ENCODE assay signal across 1 cellular context in genomic region chr9:114123031-114123977, GRCh38.
TF ChIP-seq lines count a peak whose summit lies in the region.

No MANE protein-coding gene starts in this region.

TF ChIP-seq in HepG2, 621 proteins besides CTCF, POLR2A, EP300 and RAD21 (continued from another document and continues in another):
- no peak for TF ChIP-seq MXD3 (CRISPR knock-in tag; IDR thresholded peaks at IDR 0.05)
- no peak for TF ChIP-seq BRF2 (CRISPR knock-in tag; IDR thresholded peaks at IDR 0.05)
- no peak for TF ChIP-seq ZNF615 (CRISPR knock-in tag; IDR thresholded peaks at IDR 0.05; ENCODE audit: borderline replicate concordance)
- no peak for TF ChIP-seq FOXK1 (CRISPR knock-in tag; IDR thresholded peaks at IDR 0.05; ENCODE audit: borderline replicate concordance, low read depth)
- TF ChIP-seq ZFP91 (CRISPR knock-in tag; IDR thresholded peaks at IDR 0.05; ENCODE audit: borderline replicate concordance), result no peak
- TF ChIP-seq RFX1 (IDR thresholded peaks at IDR 0.05), result no peak
- TF ChIP-seq ZNF430 (CRISPR knock-in tag; IDR thresholded peaks at IDR 0.05), result no peak
- no peak for TF ChIP-seq ZSCAN22 (CRISPR knock-in tag; IDR thresholded peaks at IDR 0.05)
- no peak; the same call in 1 of the 2 replicates for TF ChIP-seq HNF1A (IDR thresholded peaks at IDR 0.05; ENCODE audit: low read depth)
- no peak for TF ChIP-seq HNF1A (CRISPR knock-in tag; IDR thresholded peaks at IDR 0.05; ENCODE audit: borderline replicate concordance)
- TF ChIP-seq ZNF674 (CRISPR knock-in tag; IDR thresholded peaks at IDR 0.05; ENCODE audit: low read depth), result no peak
- no peak for TF ChIP-seq IRF9 (CRISPR knock-in tag; IDR thresholded peaks at IDR 0.05; ENCODE audit: borderline replicate concordance)
- no peak for TF ChIP-seq TRAFD1 (CRISPR knock-in tag; IDR thresholded peaks at IDR 0.05; ENCODE audit: borderline replicate concordance)
- TF ChIP-seq ZBTB42 (CRISPR knock-in tag; IDR thresholded peaks at IDR 0.05), result no peak
- no peak for TF ChIP-seq ZNF142 (CRISPR knock-in tag; IDR thresholded peaks at IDR 0.05)
- TF ChIP-seq ZNF17 (CRISPR knock-in tag; IDR thresholded peaks at IDR 0.05), result no peak
- no peak for TF ChIP-seq ZBTB14 (CRISPR knock-in tag; IDR thresholded peaks at IDR 0.05)
- no peak for TF ChIP-seq GPBP1L1 (CRISPR knock-in tag; IDR thresholded peaks at IDR 0.05)
- TF ChIP-seq RXRA (CRISPR knock-in tag; IDR thresholded peaks at IDR 0.05), result peak; percentile 42; the same call in 1 of the 2 replicates
- no peak for TF ChIP-seq ATF5 (CRISPR knock-in tag; IDR thresholded peaks at IDR 0.05; ENCODE audit: low read depth)
- 0 out of 2 replicates have a peak, but pooled peaks have one; percentile 14 for TF ChIP-seq TFDP1 (CRISPR knock-in tag; IDR thresholded peaks at IDR 0.05; ENCODE audit: borderline replicate concordance)
- no peak for TF ChIP-seq REST (IDR thresholded peaks at IDR 0.05; ENCODE audit: borderline replicate concordance in 1 of 2, low read depth in 1 of 2, low read length in 2 of 2)
- TF ChIP-seq ZNF576 (CRISPR knock-in tag; IDR thresholded peaks at IDR 0.05), result no peak
- TF ChIP-seq ZNF616 (CRISPR knock-in tag; IDR thresholded peaks at IDR 0.05; ENCODE audit: low read depth), result no peak
